Comparison of ENCODE assay signal across 2 cellular contexts in genomic region chr4:74364649-74365491, GRCh38.
TF ChIP-seq lines count a peak whose summit lies in the region.

A gene with protein sequence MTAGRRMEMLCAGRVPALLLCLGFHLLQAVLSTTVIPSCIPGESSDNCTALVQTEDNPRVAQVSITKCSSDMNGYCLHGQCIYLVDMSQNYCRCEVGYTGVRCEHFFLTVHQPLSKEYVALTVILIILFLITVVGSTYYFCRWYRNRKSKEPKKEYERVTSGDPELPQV (plus strand): TSS chr4:74365145. CDS start chr4:74365309, 164 bp downstream.

TF ChIP-seq in IMR-90, 13 proteins besides CTCF, POLR2A, EP300 and RAD21:
- TF ChIP-seq MXI1 (IDR thresholded peaks at IDR 0.05; ENCODE audit: borderline replicate concordance, low read depth, low read length) = no peak
- no peak for TF ChIP-seq CHD1 (IDR thresholded peaks at IDR 0.05; ENCODE audit: low read depth, low read length)
- TF ChIP-seq MAFK (IDR thresholded peaks at IDR 0.05; ENCODE audit: low read depth, low read length) = no peak
- TF ChIP-seq, protein P1, sequence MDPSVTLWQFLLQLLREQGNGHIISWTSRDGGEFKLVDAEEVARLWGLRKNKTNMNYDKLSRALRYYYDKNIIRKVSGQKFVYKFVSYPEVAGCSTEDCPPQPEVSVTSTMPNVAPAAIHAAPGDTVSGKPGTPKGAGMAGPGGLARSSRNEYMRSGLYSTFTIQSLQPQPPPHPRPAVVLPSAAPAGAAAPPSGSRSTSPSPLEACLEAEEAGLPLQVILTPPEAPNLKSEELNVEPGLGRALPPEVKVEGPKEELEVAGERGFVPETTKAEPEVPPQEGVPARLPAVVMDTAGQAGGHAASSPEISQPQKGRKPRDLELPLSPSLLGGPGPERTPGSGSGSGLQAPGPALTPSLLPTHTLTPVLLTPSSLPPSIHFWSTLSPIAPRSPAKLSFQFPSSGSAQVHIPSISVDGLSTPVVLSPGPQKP (IDR thresholded peaks at IDR 0.05; ENCODE audit: borderline replicate concordance, low read depth, low read length) = no peak
- TF ChIP-seq USF2 (IDR thresholded peaks at IDR 0.05; ENCODE audit: low read depth, low read length) = no peak
- no peak for TF ChIP-seq MAZ (IDR thresholded peaks at IDR 0.05; ENCODE audit: borderline replicate concordance, low read depth, low read length)
- TF ChIP-seq RFX5 (IDR thresholded peaks at IDR 0.05; ENCODE audit: low read depth, low read length) = no peak
- no peak for TF ChIP-seq NFE2L2 (IDR thresholded peaks at IDR 0.05; ENCODE audit: low read depth, low read length)
- TF ChIP-seq FOS (IDR thresholded peaks at IDR 0.05; ENCODE audit: low read depth, low read length) = no peak
- TF ChIP-seq BHLHE40 (IDR thresholded peaks at IDR 0.05; ENCODE audit: low read depth, low read length) = no peak
- TF ChIP-seq CEBPB (IDR thresholded peaks at IDR 0.05; ENCODE audit: low read depth, low read length) = no peak

TF ChIP-seq in GM12878, 131 proteins besides CTCF, POLR2A, EP300 and RAD21:
- TF ChIP-seq ZBTB33 (IDR thresholded peaks at IDR 0.05) (no peak), IKZF2 (IDR thresholded peaks at IDR 0.05) (peak; percentile 12 to 24; a peak in 1 of 4 replicates), FOXM1 (IDR thresholded peaks at IDR 0.05; ENCODE audit: low read depth, low read length) (no peak), NFXL1 (IDR thresholded peaks at IDR 0.05; ENCODE audit: borderline replicate concordance) (peak; percentile 78; the same call in 1 of the 2 replicates), MEF2B (IDR thresholded peaks at IDR 0.05; ENCODE audit: partially characterized antibody, poor library complexity, severe bottlenecking) (no peak), ASH2L (IDR thresholded peaks at IDR 0.05; ENCODE audit: borderline replicate concordance, low read depth) (no peak), BHLHE40 (IDR thresholded peaks at IDR 0.05; ENCODE audit: borderline replicate concordance in 1 of 2, low read depth in 2 of 2, low read length in 1 of 2) (peak in 1 of 2 experiments; percentile 32; a peak in 2 of 4 replicates), NKRF (conservative IDR thresholded peaks at IDR 0.05) (no peak), ZNF207 (IDR thresholded peaks at IDR 0.05; ENCODE audit: borderline replicate concordance) (no peak), PRDM15 (CRISPR knock-in tag; IDR thresholded peaks at IDR 0.05) (no peak), RFX5 (IDR thresholded peaks at IDR 0.05; ENCODE audit: low read depth, low read length) (peak; percentile 43; the same call in 1 of the 2 replicates), STAT1 (conservative IDR thresholded peaks at IDR 0.05) (no peak), NR2F1 (conservative IDR thresholded peaks at IDR 0.05) (peak; percentile 22; the same call in 1 of the 2 replicates), IKZF1 (conservative IDR thresholded peaks at IDR 0.05) (peak; percentile 39; the same call in 1 of the 2 replicates), TCF7 (IDR thresholded peaks at IDR 0.05; ENCODE audit: borderline replicate concordance) (no peak), SRF (IDR thresholded peaks at IDR 0.05; ENCODE audit: low read depth in 2 of 2, low read length in 2 of 2) (no peak), YBX1 (IDR thresholded peaks at IDR 0.05) (no peak), POU2F2 (IDR thresholded peaks at IDR 0.05; ENCODE audit: borderline replicate concordance, low read depth, low read length) (no peak), BRCA1 (IDR thresholded peaks at IDR 0.05; ENCODE audit: low read depth, low read length) (no peak)
- TF ChIP-seq, protein P2, sequence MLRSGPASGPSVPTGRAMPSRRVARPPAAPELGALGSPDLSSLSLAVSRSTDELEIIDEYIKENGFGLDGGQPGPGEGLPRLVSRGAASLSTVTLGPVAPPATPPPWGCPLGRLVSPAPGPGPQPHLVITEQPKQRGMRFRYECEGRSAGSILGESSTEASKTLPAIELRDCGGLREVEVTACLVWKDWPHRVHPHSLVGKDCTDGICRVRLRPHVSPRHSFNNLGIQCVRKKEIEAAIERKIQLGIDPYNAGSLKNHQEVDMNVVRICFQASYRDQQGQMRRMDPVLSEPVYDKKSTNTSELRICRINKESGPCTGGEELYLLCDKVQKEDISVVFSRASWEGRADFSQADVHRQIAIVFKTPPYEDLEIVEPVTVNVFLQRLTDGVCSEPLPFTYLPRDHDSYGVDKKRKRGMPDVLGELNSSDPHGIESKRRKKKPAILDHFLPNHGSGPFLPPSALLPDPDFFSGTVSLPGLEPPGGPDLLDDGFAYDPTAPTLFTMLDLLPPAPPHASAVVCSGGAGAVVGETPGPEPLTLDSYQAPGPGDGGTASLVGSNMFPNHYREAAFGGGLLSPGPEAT (IDR thresholded peaks at IDR 0.05; ENCODE audit: low read depth) = peak; percentile 57; the same call in 1 of the 2 replicates
- TF ChIP-seq, protein P3, sequence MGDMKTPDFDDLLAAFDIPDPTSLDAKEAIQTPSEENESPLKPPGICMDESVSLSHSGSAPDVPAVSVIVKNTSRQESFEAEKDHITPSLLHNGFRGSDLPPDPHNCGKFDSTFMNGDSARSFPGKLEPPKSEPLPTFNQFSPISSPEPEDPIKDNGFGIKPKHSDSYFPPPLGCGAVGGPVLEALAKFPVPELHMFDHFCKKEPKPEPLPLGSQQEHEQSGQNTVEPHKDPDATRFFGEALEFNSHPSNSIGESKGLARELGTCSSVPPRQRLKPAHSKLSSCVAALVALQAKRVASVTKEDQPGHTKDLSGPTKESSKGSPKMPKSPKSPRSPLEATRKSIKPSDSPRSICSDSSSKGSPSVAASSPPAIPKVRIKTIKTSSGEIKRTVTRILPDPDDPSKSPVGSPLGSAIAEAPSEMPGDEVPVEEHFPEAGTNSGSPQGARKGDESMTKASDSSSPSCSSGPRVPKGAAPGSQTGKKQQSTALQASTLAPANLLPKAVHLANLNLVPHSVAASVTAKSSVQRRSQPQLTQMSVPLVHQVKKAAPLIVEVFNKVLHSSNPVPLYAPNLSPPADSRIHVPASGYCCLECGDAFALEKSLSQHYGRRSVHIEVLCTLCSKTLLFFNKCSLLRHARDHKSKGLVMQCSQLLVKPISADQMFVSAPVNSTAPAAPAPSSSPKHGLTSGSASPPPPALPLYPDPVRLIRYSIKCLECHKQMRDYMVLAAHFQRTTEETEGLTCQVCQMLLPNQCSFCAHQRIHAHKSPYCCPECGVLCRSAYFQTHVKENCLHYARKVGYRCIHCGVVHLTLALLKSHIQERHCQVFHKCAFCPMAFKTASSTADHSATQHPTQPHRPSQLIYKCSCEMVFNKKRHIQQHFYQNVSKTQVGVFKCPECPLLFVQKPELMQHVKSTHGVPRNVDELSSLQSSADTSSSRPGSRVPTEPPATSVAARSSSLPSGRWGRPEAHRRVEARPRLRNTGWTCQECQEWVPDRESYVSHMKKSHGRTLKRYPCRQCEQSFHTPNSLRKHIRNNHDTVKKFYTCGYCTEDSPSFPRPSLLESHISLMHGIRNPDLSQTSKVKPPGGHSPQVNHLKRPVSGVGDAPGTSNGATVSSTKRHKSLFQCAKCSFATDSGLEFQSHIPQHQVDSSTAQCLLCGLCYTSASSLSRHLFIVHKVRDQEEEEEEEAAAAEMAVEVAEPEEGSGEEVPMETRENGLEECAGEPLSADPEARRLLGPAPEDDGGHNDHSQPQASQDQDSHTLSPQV (IDR thresholded peaks at IDR 0.05) = no peak
